Comparison of ENCODE assay signal across 17 cellular contexts in genomic region chr10:75334720-75335119, GRCh38.
DNase-seq lines count a peak whose midpoint lies in the region; ATAC-seq, FAIRE-seq and TF ChIP-seq lines count a peak whose summit lies in the region.
"Had no signal": no experiment of that assay in that cellular context is flagged by ENCODE, and none has a peak within 500 bp of the region (broad histone marks: within the 10 kb centered on the region; RNA-seq: fewer than 3 reads in every experiment).

No MANE protein-coding gene starts in this region.

- no peak overlapping the region for H3K14ac ChIP-seq in IMR-90 (replicated peaks; ENCODE audit: low read depth, low read length)

- no peak overlapping the region for H3K18ac ChIP-seq in IMR-90 (ENCODE audit: low read depth, low read length)

- TF ChIP-seq CTCF in IMR-90 (conservative IDR thresholded peaks at IDR 0.05; ENCODE audit: low read depth, low read length) (no peak), fibroblast of mammary gland (conservative IDR thresholded peaks at IDR 0.05; ENCODE audit: control insufficient read depth, insufficient read depth, low read depth, low read length) (no peak), pancreas (IDR thresholded peaks at IDR 0.05) (no peak)

- no peak for TF ChIP-seq RAD21 in IMR-90 (IDR thresholded peaks at IDR 0.05; ENCODE audit: low read length)

- H3K9me3 ChIP-seq in IMR-90 (ENCODE audit: control insufficient read depth, insufficient read depth, low read length) (0 out of 2 replicates have a peak, but pooled peaks cover 3% of the 10 kb centered on the region), adipocyte (ENCODE audit: control insufficient read depth, low read length) (peaks cover 5% of the 10 kb centered on the region), pancreas (no peaks in the 10 kb centered on the region)

- DNase-seq in IMR-90 = no peak
- peak; percentile 23 for DNase-seq in adipocyte (ENCODE audit: low read depth)
- peak; percentile 46 for DNase-seq in fibroblast of mammary gland (ENCODE audit: low read depth)
- peak in 1 of 6 donors; percentile 25 for DNase-seq in pancreas
- no peak for DNase-seq in NCI-H524 (lab: John Stamatoyannopoulos, UW)
- DNase-seq in NCI-H2196 treated with DMSO at 0.1 percent for 48 hours (lab: John Stamatoyannopoulos, UW; ENCODE audit: unreplicated experiment) = no peak
- DNase-seq: GF-D8, GOT3, NCI-H146, NCI-H2029 treated with DMSO at 0.1 percent for 48 hours, NCI-H2171, NCI-H774 had no signal

- H3K36me3 ChIP-seq in IMR-90 (ENCODE audit: control insufficient read depth, insufficient read depth, low read length) = no peaks in the 10 kb centered on the region
- no peaks in the 10 kb centered on the region for H3K36me3 ChIP-seq in adipocyte (ENCODE audit: control insufficient read depth, insufficient read depth, low read length, severe bottlenecking)
- no peaks in the 10 kb centered on the region for H3K36me3 ChIP-seq in pancreas

- intact Hi-C loops in IMR-90 (cut with micrococcal nuclease) = no loop called here
- intact Hi-C loops in pancreas (cut with DNase I) = no loop called here

- no peak overlapping the region for H3K56ac ChIP-seq in IMR-90 (ENCODE audit: extremely low read depth, insufficient read depth, low read length)

- POLR2A ChIA-PET in IMR-90 (lab: Charles Lee; ENCODE audit: unreplicated experiment) = no interaction called here

- in situ Hi-C loops in IMR-90 (cut with MboI; ENCODE audit: low sequenced_read_pairs) = no loop called here

- H4K5ac ChIP-seq in IMR-90 (ENCODE audit: low read depth, low read length) = no peak overlapping the region

- no peak overlapping the region for H3K9ac ChIP-seq in IMR-90 (ENCODE audit: low read depth, low read length)
- H3K9ac ChIP-seq in adipocyte (ENCODE audit: low read length) = no peak overlapping the region

- H2BK5ac ChIP-seq in IMR-90 (ENCODE audit: low read depth, low read length, poor library complexity, severe bottlenecking) = no peak overlapping the region

- WGBS in IMR-90 (ENCODE audit: extremely low coverage in 2 of 2, insufficient read length in 1 of 2), 2 experiments = no CpG with 5 or more reads among the region's 1 CpG
- 8 to 13% methylated on average over 1 of the region's 1 CpG for WGBS in pancreas, 2 donors

- no peaks in the 10 kb centered on the region for H4K20me1 ChIP-seq in IMR-90 (ENCODE audit: insufficient read depth, low read length)

- peak; percentile 35 for ATAC-seq in IMR-90 (ENCODE audit: low read depth)
- peak; percentile 75 to 93 (median 90) for ATAC-seq in pancreas
- no peak for ATAC-seq in GM18511 (IDR thresholded peaks at IDR 0.05; ENCODE audit: unreplicated experiment)
- ATAC-seq: GM12878, HCT116, Right ventricle myocardium inferior had no signal

- H3K27me3 ChIP-seq in IMR-90 (ENCODE audit: control insufficient read depth, insufficient read depth, low read length) (peaks cover 9% of the 10 kb centered on the region), adipocyte (replicated peaks; ENCODE audit: control insufficient read depth, insufficient read depth, low read length) (peaks cover 4% of the 10 kb centered on the region), pancreas (no peaks in the 10 kb centered on the region)

- BruUV-seq in IMR-90 (replicated peaks; lab: Mats Ljungman, UMichigan) = no TSS peak

- H2BK120ac ChIP-seq in IMR-90 (ENCODE audit: low read depth, low read length) = no peak overlapping the region

- CTCF ChIA-PET in IMR-90 (lab: Yijun Ruan, JAX) = no interaction called here

- no peak overlapping the region for H3K23ac ChIP-seq in IMR-90 (ENCODE audit: low read depth, low read length)

- TF ChIP-seq POLR2A in IMR-90 (IDR thresholded peaks at IDR 0.05; ENCODE audit: low read depth, low read length) = no peak

- H3K4me3 ChIP-seq in IMR-90 (ENCODE audit: insufficient read depth, low read depth, low read length) = no peak overlapping the region
- H3K4me3 ChIP-seq in adipocyte (ENCODE audit: low read length) = no peak overlapping the region
- no peak overlapping the region for H3K4me3 ChIP-seq in fibroblast of mammary gland (ENCODE audit: control insufficient read depth, low read depth, low read length)
- no peak overlapping the region for H3K4me3 ChIP-seq in pancreas
- H3K4me3 ChIP-seq: GM12878 had no signal

- H2AK9ac ChIP-seq in IMR-90 (replicated peaks; ENCODE audit: low read depth, low read length, poor library complexity) = no peak overlapping the region

- no peak overlapping the region for H2BK15ac ChIP-seq in IMR-90 (ENCODE audit: low read depth, low read length)

- H4K8ac ChIP-seq in IMR-90 (ENCODE audit: low read depth in 2 of 2, low read length in 2 of 2) = no peak overlapping the region

- no peak for FAIRE-seq in pancreas (lab: Jason Lieb, UNC)
- FAIRE-seq: GM12878, RCC 7860 had no signal

- H3K27ac ChIP-seq in IMR-90 (ENCODE audit: insufficient read depth, low read length) = no peak overlapping the region
- H3K27ac ChIP-seq in pancreas = peak overlapping the region in 3 of 4 donors; percentile 41 to 63 (median 44)

- H2AFZ ChIP-seq in IMR-90 (replicated peaks; ENCODE audit: low read length, poor library complexity) = no peak overlapping the region

- H2BK20ac ChIP-seq in IMR-90 (ENCODE audit: low read depth, low read length) = no peak overlapping the region

- H3K4ac ChIP-seq in IMR-90 (ENCODE audit: low read depth, low read length) = no peak overlapping the region

- no peak overlapping the region for H3K4me2 ChIP-seq in IMR-90 (ENCODE audit: low read depth, low read length)

- no peak overlapping the region for H2AK5ac ChIP-seq in IMR-90 (ENCODE audit: low read depth, low read length)

- no peaks in the 10 kb centered on the region for H3K79me1 ChIP-seq in IMR-90 (ENCODE audit: low read depth in 1 of 2, low read length in 2 of 2)

- dilution Hi-C loops in IMR-90 (cut with HindIII; ENCODE audit: low sequenced_read_pairs, unreplicated experiment) = no loop called here

- no peaks in the 10 kb centered on the region for H3K9me1 ChIP-seq in IMR-90 (ENCODE audit: insufficient read depth, low read length)

- no peak overlapping the region for H4K91ac ChIP-seq in IMR-90 (ENCODE audit: insufficient read depth, low read depth, low read length)

- H3K4me1 ChIP-seq in IMR-90 (ENCODE audit: control insufficient read depth, insufficient read depth, low read length) = no peaks in the 10 kb centered on the region; the same call in 1 of the 2 replicates
- peaks cover 13% of the 10 kb centered on the region for H3K4me1 ChIP-seq in adipocyte (ENCODE audit: control insufficient read depth, insufficient read depth, low read length)
- H3K4me1 ChIP-seq in pancreas = peaks cover 0 to 13% (median 4%) of the 10 kb centered on the region in 3 donors

TF ChIP-seq in IMR-90, 13 proteins besides CTCF, POLR2A, EP300 and RAD21:
- TF ChIP-seq CEBPB (IDR thresholded peaks at IDR 0.05; ENCODE audit: low read depth, low read length) (no peak), MAFK (IDR thresholded peaks at IDR 0.05; ENCODE audit: low read depth, low read length) (no peak), RCOR1 (IDR thresholded peaks at IDR 0.05; ENCODE audit: insufficient replicate concordance, low read length) (no peak), FOS (IDR thresholded peaks at IDR 0.05; ENCODE audit: low read depth, low read length) (no peak), BHLHE40 (IDR thresholded peaks at IDR 0.05; ENCODE audit: low read depth, low read length) (no peak), NFE2L2 (IDR thresholded peaks at IDR 0.05; ENCODE audit: low read depth, low read length) (no peak), USF2 (IDR thresholded peaks at IDR 0.05; ENCODE audit: low read depth, low read length) (no peak)
TF ChIP-seq in IMR-90: peak in this region for 0.

Comparison
In these comparisons a context has a peak if more than half of its experiments do, and no peak if none do; other contexts are left out.
1. DNase-seq: peak in adipocyte (single experiment) and fibroblast of mammary gland (single experiment); none in IMR-90 (single experiment), NCI-H524 (0 of 2) and NCI-H2196 treated with DMSO at 0.1 percent for 48 hours (single experiment).